13 cellular contexts compared by ENCODE assay signal in the genomic region with DNA sequence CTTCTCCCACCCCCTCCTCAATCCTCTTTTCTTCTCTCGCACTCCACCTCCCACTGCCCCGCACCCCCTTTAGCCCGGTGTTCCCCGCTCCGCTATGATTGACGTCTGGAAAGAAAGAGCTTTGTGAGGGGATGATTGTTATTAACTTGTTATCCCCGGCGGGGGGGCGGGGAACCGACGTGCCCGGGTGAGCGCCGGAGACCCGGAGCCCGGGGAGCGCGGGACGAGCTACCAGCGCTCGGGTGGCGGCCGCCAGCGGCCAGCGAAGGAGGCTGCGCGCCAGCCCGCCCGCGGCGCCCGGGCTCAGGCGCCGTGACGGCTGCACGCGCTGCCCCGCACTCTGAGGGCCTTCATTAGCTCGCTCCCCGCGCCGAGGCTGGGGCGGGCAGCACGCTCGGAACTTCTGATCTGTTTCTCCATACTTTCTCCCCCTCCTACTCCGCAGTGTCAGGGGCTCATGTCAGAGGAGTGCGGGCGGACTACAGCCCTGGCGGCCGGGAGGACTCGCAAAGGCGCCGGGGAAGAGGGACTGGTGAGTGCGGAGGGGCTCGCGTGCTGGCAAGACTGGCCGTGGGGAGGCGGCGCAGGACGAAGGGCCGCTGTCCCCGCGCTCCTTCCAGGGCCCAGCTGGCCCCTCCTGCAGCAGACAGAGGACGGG. TPM values are rescaled to one million over a fixed set of nuclear protein-coding genes. Genes with fewer than 3 reads are reported as not detected.
A peak's percentile ranks its signal among the peaks of the same experiment; 100 is the strongest.
DNase-seq lines count a peak whose midpoint lies in the region; ATAC-seq, FAIRE-seq and TF ChIP-seq lines count a peak whose summit lies in the region.
"Had no signal": no experiment of that assay in that cellular context is flagged by ENCODE, and none has a peak within 500 bp of the region (broad histone marks: within the 10 kb centered on the region; RNA-seq: fewer than 3 reads in every experiment).

No MANE protein-coding gene starts in this region.

- H3K4me3 ChIP-seq in suprapubic skin, result peak overlapping the region; percentile 49

- FAIRE-seq in urothelium cell line (lab: Jason Lieb, UNC), result no peak
- FAIRE-seq: frontal cortex, GM18507 had no signal

- H3K9me3 ChIP-seq in suprapubic skin, result no peaks in the 10 kb centered on the region

- POLR2A ChIA-PET in activated B cell treated with CpG ODN at 0.5 μM for 24 hours (lab: Charles Lee), result no interaction called here
- POLR2A ChIA-PET in GM10248 (lab: Yijun Ruan, JAX), result no interaction called here

- TF ChIP-seq EP300 in suprapubic skin (IDR thresholded peaks at IDR 0.05), result no peak

- H3K27me3 Mint-ChIP-seq in activated naive CD8-positive, alpha-beta T cell, result peaks cover 67% of the 10 kb centered on the region
- H3K27me3 Mint-ChIP-seq in activated naive CD8-positive, alpha-beta T cell treated with anti-CD3 and anti-CD28 coated beads for 36 hours, result peaks cover 90% of the 10 kb centered on the region
- H3K27me3 Mint-ChIP-seq in activated B cell treated with CpG ODN at 0.5 μM for 24 hours (peaks cover 60% of the 10 kb centered on the region), CD14-positive monocyte (ENCODE audit: low read depth in 3 of 3) (peaks cover 78 to 93% (median 81%) of the 10 kb centered on the region in 3 donors)

- H3K27ac ChIP-seq in suprapubic skin, result no peak overlapping the region

- no peaks in the 10 kb centered on the region for H3K36me3 ChIP-seq in suprapubic skin

- CTCF ChIA-PET in activated B cell treated with CpG ODN at 0.5 μM for 24 hours (lab: Charles Lee), result no interaction called here
- CTCF ChIA-PET in GM10248 (lab: Yijun Ruan, JAX), result no interaction called here

- H3K4me1 Mint-ChIP-seq in activated naive CD8-positive, alpha-beta T cell (ENCODE audit: low read depth), result peaks cover 22% of the 10 kb centered on the region
- H3K4me1 Mint-ChIP-seq in activated naive CD8-positive, alpha-beta T cell treated with anti-CD3 and anti-CD28 coated beads for 36 hours, result peaks cover 11% of the 10 kb centered on the region
- peaks cover 18% of the 10 kb centered on the region for H3K4me1 Mint-ChIP-seq in activated B cell treated with CpG ODN at 0.5 μM for 24 hours
- peaks cover 14% of the 10 kb centered on the region for H3K4me1 Mint-ChIP-seq in CD14-positive monocyte

- no peak for TF ChIP-seq POLR2A in suprapubic skin (IDR thresholded peaks at IDR 0.05)

- no peaks in the 10 kb centered on the region for H3K36me3 Mint-ChIP-seq in activated naive CD8-positive, alpha-beta T cell
- peaks cover 3% of the 10 kb centered on the region for H3K36me3 Mint-ChIP-seq in activated naive CD8-positive, alpha-beta T cell treated with anti-CD3 and anti-CD28 coated beads for 36 hours
- no peaks in the 10 kb centered on the region for H3K36me3 Mint-ChIP-seq in activated B cell treated with CpG ODN at 0.5 μM for 24 hours (ENCODE audit: low read depth)
- peaks cover 7 to 8% of the 10 kb centered on the region in 2 donors for H3K36me3 Mint-ChIP-seq in CD14-positive monocyte

- WGBS in suprapubic skin, result 7% methylated on average over 13 of the region's 64 CpGs

- peaks cover 31% of the 10 kb centered on the region for H3K4me1 ChIP-seq in suprapubic skin

- TF ChIP-seq CTCF in activated B cell treated with CpG ODN at 0.5 μM for 24 hours (IDR thresholded peaks at IDR 0.05) (no peak), suprapubic skin (IDR thresholded peaks at IDR 0.05) (no peak), CD14-positive monocyte (IDR thresholded peaks at IDR 0.05) (no peak), GM10248 (IDR thresholded peaks at IDR 0.05; ENCODE audit: control extremely low read depth, extremely low read depth, low read depth, missing control alignments) (no peak)

- H3K4me3 Mint-ChIP-seq in activated naive CD8-positive, alpha-beta T cell, result peak overlapping the region; percentile 79
- H3K4me3 Mint-ChIP-seq in activated naive CD8-positive, alpha-beta T cell treated with anti-CD3 and anti-CD28 coated beads for 36 hours, result no peak overlapping the region
- H3K4me3 Mint-ChIP-seq in activated B cell treated with CpG ODN at 0.5 μM for 24 hours (peak overlapping the region; percentile 81), CD14-positive monocyte (peak overlapping the region in 1 of 2 donors; percentile 95)

- no peak for ATAC-seq in activated B cell treated with CpG ODN at 0.5 μM for 24 hours (ENCODE audit: low read depth)

- no peak for DNase-seq in activated naive CD8-positive, alpha-beta T cell treated with anti-CD3 and anti-CD28 coated beads for 36 hours
- DNase-seq in activated B cell treated with CpG ODN at 0.5 μM for 24 hours, result no peak
- peak; percentile 63 for DNase-seq in left kidney (ENCODE audit: low read depth, low spot score)
- no peak for DNase-seq in suprapubic skin (ENCODE audit: low spot score in 2 of 2)
- no peak for DNase-seq in CD14-positive monocyte (ENCODE audit: low spot score)
- DNase-seq in GM10248 (ENCODE audit: extremely low spot score), result no peak
- DNase-seq in urothelium cell line (ENCODE audit: low spot score), result no peak
- DNase-seq: Kasumi-1 had no signal

- H3K9me3 Mint-ChIP-seq in activated naive CD8-positive, alpha-beta T cell (ENCODE audit: low read depth), result no peaks in the 10 kb centered on the region
- peaks cover 9% of the 10 kb centered on the region for H3K9me3 Mint-ChIP-seq in activated naive CD8-positive, alpha-beta T cell treated with anti-CD3 and anti-CD28 coated beads for 36 hours
- H3K9me3 Mint-ChIP-seq in activated B cell treated with CpG ODN at 0.5 μM for 24 hours (no peaks in the 10 kb centered on the region), CD14-positive monocyte (peaks cover 0 to 30% (median 21%) of the 10 kb centered on the region in 7 donors)
- H3K9me3 Mint-ChIP-seq: T-helper 2 cell treated with Interferon-gamma antibody and Interleukin-4, amounts not matched to agents 5 μg/mL and 100 μg/mL, for 36 hours had no signal

- H3K27me3 ChIP-seq in suprapubic skin, result peaks cover 96% of the 10 kb centered on the region

- no peak overlapping the region for H3K27ac Mint-ChIP-seq in activated naive CD8-positive, alpha-beta T cell
- H3K27ac Mint-ChIP-seq in activated naive CD8-positive, alpha-beta T cell treated with anti-CD3 and anti-CD28 coated beads for 36 hours, result no peak overlapping the region
- H3K27ac Mint-ChIP-seq in activated B cell treated with CpG ODN at 0.5 μM for 24 hours (no peak overlapping the region), CD14-positive monocyte (no peak overlapping the region)
- H3K27ac Mint-ChIP-seq: T-helper 2 cell treated with Interferon-gamma antibody and Interleukin-4, amounts not matched to agents 5 μg/mL and 100 μg/mL, for 36 hours had no signal

- intact Hi-C loops in activated B cell treated with CpG ODN at 0.5 μM for 24 hours (cut with micrococcal nuclease), result no loop called here
- intact Hi-C loops in CD14-positive monocyte (cut with micrococcal nuclease), result no loop called here

RNA-seq across cellular contexts. Expression of a gene that starts 2.1 kb away (rescaled TPM):
- total RNA-seq in activated naive CD8-positive, alpha-beta T cell treated with anti-CD3 and anti-CD28 coated beads for 36 hours, result not detected
- total RNA-seq in activated B cell treated with CpG ODN at 0.5 μM for 24 hours (not detected in 2 replicates), suprapubic skin (not detected)
- polyA plus RNA-seq in CD14-positive monocyte, result not detected
- total RNA-seq: pulmonary artery endothelial cell had no signal
